8 cellular contexts compared by ENCODE assay signal in the genomic region with DNA sequence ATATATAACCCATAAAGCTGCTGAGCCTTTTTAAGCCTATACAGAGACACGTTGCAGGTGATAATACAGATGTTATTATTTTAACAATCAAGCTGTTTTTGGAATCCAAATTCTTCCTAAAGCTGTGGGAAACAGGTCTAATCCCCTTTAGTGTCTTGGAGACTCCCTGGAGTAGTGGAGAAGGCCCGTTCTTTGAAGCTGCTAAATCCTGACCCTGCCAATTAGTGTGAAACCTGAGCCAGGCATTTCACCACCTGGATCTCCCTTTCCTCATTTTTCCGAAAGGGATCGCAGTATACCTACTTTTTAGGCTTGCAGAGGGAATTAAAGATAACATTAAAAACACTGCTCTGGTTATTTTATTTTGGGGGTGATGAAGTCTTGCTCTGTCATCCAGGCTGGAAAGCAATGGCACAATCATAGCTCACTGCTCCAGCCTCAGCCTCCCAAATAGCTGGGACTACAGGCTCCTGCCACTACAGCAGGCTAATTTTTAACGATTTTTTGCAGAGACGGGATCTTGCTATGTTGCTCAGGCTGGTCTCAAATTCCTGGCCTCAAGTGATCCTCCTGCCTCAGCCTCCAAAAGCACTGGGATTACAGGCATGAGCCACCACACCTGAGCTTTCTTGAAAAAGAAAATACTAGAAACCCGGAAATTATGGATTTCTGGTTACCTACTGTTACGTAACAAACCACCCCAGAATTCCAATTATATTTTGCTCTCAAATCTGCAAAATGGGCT. TPM values are rescaled to one million over a fixed set of nuclear protein-coding genes. Genes with fewer than 3 reads are reported as not detected.
DNase-seq lines count a peak whose midpoint lies in the region; ATAC-seq and TF ChIP-seq lines count a peak whose summit lies in the region.

No MANE protein-coding gene starts in this region.

- peak overlapping the region; percentile 95 for H3K27ac Mint-ChIP-seq in T-helper 1 cell treated with Interleukin-12 subunit alpha and Interleukin-12 subunit beta and Interleukin-4 antibody, amounts not matched to agents 30 μg/mL and 1 μg/mL, for 36 hours
- H3K27ac Mint-ChIP-seq in stimulated activated naive B cell treated with anti-CD40 and anti-IgM and Interleukin-4, amounts not matched to agents 10 μg/mL and 1 μg/mL and 100 μg/mL, for 72 hours = peak overlapping the region; percentile 99

- no peaks in the 10 kb centered on the region for H3K9me3 ChIP-seq in iPS-15b (ENCODE audit: control insufficient read depth, insufficient read depth, low read length)

- H3K27me3 Mint-ChIP-seq in T-helper 1 cell treated with Interleukin-12 subunit alpha and Interleukin-12 subunit beta and Interleukin-4 antibody, amounts not matched to agents 30 μg/mL and 1 μg/mL, for 36 hours (ENCODE audit: low read depth) = no peaks in the 10 kb centered on the region
- H3K27me3 Mint-ChIP-seq in stimulated activated naive B cell treated with anti-CD40 and anti-IgM and Interleukin-4, amounts not matched to agents 10 μg/mL and 1 μg/mL and 100 μg/mL, for 72 hours = no peaks in the 10 kb centered on the region

- no peaks in the 10 kb centered on the region for H3K36me3 ChIP-seq in iPS-15b (ENCODE audit: control insufficient read depth, insufficient read depth, low read length)

- H3K4me3 ChIP-seq in iPS-15b (ENCODE audit: low read depth, low read length) = peak overlapping the region; percentile 98

- peaks cover 9% of the 10 kb centered on the region for H3K36me3 Mint-ChIP-seq in T-helper 1 cell treated with Interleukin-12 subunit alpha and Interleukin-12 subunit beta and Interleukin-4 antibody, amounts not matched to agents 30 μg/mL and 1 μg/mL, for 36 hours (ENCODE audit: low read depth)
- H3K36me3 Mint-ChIP-seq in stimulated activated naive B cell treated with anti-CD40 and anti-IgM and Interleukin-4, amounts not matched to agents 10 μg/mL and 1 μg/mL and 100 μg/mL, for 72 hours = peaks cover 2 to 4% of the 10 kb centered on the region in 2 donors

- no peak for DNase-seq in T-helper 1 cell
- no peak for DNase-seq in stimulated activated naive B cell treated with anti-CD40 and anti-IgM and Interleukin-4, amounts not matched to agents 10 μg/mL and 1 μg/mL and 100 μg/mL, for 72 hours
- DNase-seq in globus pallidus (ENCODE audit: low spot score) = no peak
- DNase-seq in NCI-H187 (lab: John Stamatoyannopoulos, UW) = no peak
- no peak for DNase-seq in HT-29 (ENCODE audit: low spot score)

- no peak for TF ChIP-seq CTCF in VCaP (conservative IDR thresholded peaks at IDR 0.05)

- H3K4me3 Mint-ChIP-seq in T-helper 1 cell treated with Interleukin-12 subunit alpha and Interleukin-12 subunit beta and Interleukin-4 antibody, amounts not matched to agents 30 μg/mL and 1 μg/mL, for 36 hours = peak overlapping the region; percentile 89
- peak overlapping the region; percentile 92 to 96 for H3K4me3 Mint-ChIP-seq in stimulated activated naive B cell treated with anti-CD40 and anti-IgM and Interleukin-4, amounts not matched to agents 10 μg/mL and 1 μg/mL and 100 μg/mL, for 72 hours

- no peak for ATAC-seq in stimulated activated naive B cell treated with anti-CD40 and anti-IgM and Interleukin-4, amounts not matched to agents 10 μg/mL and 1 μg/mL and 100 μg/mL, for 72 hours (replicated peaks)

- no peaks in the 10 kb centered on the region for H3K9me3 Mint-ChIP-seq in T-helper 1 cell treated with Interleukin-12 subunit alpha and Interleukin-12 subunit beta and Interleukin-4 antibody, amounts not matched to agents 30 μg/mL and 1 μg/mL, for 36 hours
- no peaks in the 10 kb centered on the region for H3K9me3 Mint-ChIP-seq in stimulated activated naive B cell treated with anti-CD40 and anti-IgM and Interleukin-4, amounts not matched to agents 10 μg/mL and 1 μg/mL and 100 μg/mL, for 72 hours

- H3K4me1 ChIP-seq in iPS-15b (ENCODE audit: control insufficient read depth, insufficient read depth, low read length) = peaks cover 9% of the 10 kb centered on the region

- H3K4me1 Mint-ChIP-seq in T-helper 1 cell treated with Interleukin-12 subunit alpha and Interleukin-12 subunit beta and Interleukin-4 antibody, amounts not matched to agents 30 μg/mL and 1 μg/mL, for 36 hours (ENCODE audit: low read depth) = peaks cover 44% of the 10 kb centered on the region
- peaks cover 14 to 62% of the 10 kb centered on the region in 2 donors for H3K4me1 Mint-ChIP-seq in stimulated activated naive B cell treated with anti-CD40 and anti-IgM and Interleukin-4, amounts not matched to agents 10 μg/mL and 1 μg/mL and 100 μg/mL, for 72 hours

- H3K27ac ChIP-seq in VCaP = peak overlapping the region; percentile 95

- no peaks in the 10 kb centered on the region for H3K27me3 ChIP-seq in iPS-15b (ENCODE audit: control insufficient read depth, insufficient read depth, low read length)

- no peak overlapping the region for H3K9ac ChIP-seq in iPS-15b (ENCODE audit: low read depth, low read length)

RNA-seq across cellular contexts. Expression of gene EIF4ENIF1, which starts 1.7 kb away (rescaled TPM):
- 3.9 and 4.3 TPM in 2 replicates for total RNA-seq in HT-29 (2014; rRNA removed; shearing (Covaris generic))

RNA-seq across cellular contexts. Expression of gene SFI1, which starts 4.9 kb away (rescaled TPM):
- 20.5 and 26.1 TPM in 2 replicates for total RNA-seq in HT-29 (2014; rRNA removed; shearing (Covaris generic))
